Comparison of ENCODE assay signal across 9 cellular contexts in the genomic region with DNA sequence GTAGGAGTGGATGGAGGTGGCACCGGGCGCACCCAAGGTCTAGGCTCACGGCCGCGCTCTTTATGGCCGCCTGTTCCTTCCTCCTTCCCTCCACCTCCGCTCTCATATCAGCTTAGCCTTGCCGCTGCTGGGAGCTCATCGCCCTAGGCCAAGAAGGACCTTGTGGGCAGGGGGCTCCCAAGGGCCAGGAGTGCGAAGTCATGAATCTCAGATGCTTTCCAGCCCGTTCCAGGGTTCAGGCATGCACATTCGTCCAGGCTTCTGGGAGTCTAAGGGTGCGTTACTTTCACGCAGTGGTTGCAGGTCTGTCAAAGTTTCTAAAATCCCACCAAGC. TPM values are rescaled to one million over a fixed set of nuclear protein-coding genes. Genes with fewer than 3 reads are reported as not detected.
DNase-seq lines count a peak whose midpoint lies in the region; ATAC-seq and TF ChIP-seq lines count a peak whose summit lies in the region.
"Had no signal": no experiment of that assay in that cellular context is flagged by ENCODE, and none has a peak within 500 bp of the region (broad histone marks: within the 10 kb centered on the region; RNA-seq: fewer than 3 reads in every experiment).

No MANE protein-coding gene starts in this region.

- H3K4me3 Mint-ChIP-seq in CD4-positive, alpha-beta memory T cell: peak overlapping the region in 6 of 8 donors; percentile 50 to 79 (median 64)
- H3K4me3 Mint-ChIP-seq in T-helper 17 cell: peak overlapping the region; percentile 76

- TF ChIP-seq CTCF in fibroblast of villous mesenchyme (IDR thresholded peaks at IDR 0.05; ENCODE audit: insufficient read depth, low read depth, low read length): no peak
- no peak for TF ChIP-seq CTCF in retinal pigment epithelial cell (conservative IDR thresholded peaks at IDR 0.05; ENCODE audit: low read depth, low read length)

- H3K27ac Mint-ChIP-seq in CD4-positive, alpha-beta memory T cell: no peak overlapping the region
- H3K27ac Mint-ChIP-seq in T-helper 17 cell: no peak overlapping the region

- H3K9me3 Mint-ChIP-seq in CD4-positive, alpha-beta memory T cell: no peaks in the 10 kb centered on the region

- no peak overlapping the region for H3K27ac ChIP-seq in CD4-positive, alpha-beta memory T cell (ENCODE audit: low read depth, low read length)

- H3K36me3 ChIP-seq in CD4-positive, alpha-beta memory T cell (ENCODE audit: insufficient read depth, low read length): no peaks in the 10 kb centered on the region

- no peak for DNase-seq in CD4-positive, alpha-beta memory T cell
- DNase-seq in T-helper 17 cell: no peak
- DNase-seq in fibroblast of villous mesenchyme (ENCODE audit: low read depth): no peak
- no peak for DNase-seq in retinal pigment epithelial cell (ENCODE audit: low read depth)
- DNase-seq in NCI-H1092 treated with DMSO at 0.1 percent for 48 hours (lab: John Stamatoyannopoulos, UW): no peak
- DNase-seq in SW 1271 (lab: John Stamatoyannopoulos, UW): no peak
- no peak for DNase-seq in nucleus accumbens (lab: John Stamatoyannopoulos, UW)

- peaks cover 6 to 11% of the 10 kb centered on the region in 2 donors for H3K27me3 Mint-ChIP-seq in CD4-positive, alpha-beta memory T cell
- H3K27me3 Mint-ChIP-seq in T-helper 17 cell: peaks cover 23% of the 10 kb centered on the region

- intact Hi-C loops in CD4-positive, alpha-beta memory T cell (cut with micrococcal nuclease): no loop called here

- CTCF ChIA-PET in CD4-positive, alpha-beta memory T cell (lab: Charles Lee; ENCODE audit: partially characterized antibody): interaction anchor here (1.3 to 7.4 kb wide), 13 partner anchors 9 to 147 kb away, joined by 3 to 255 read pairs (median 8); partner anchors contain the start of genes C22orf23, GCAT and POLR2F

- ATAC-seq in T-helper 17 cell (no peak), HG02588 (IDR thresholded peaks at IDR 0.05; ENCODE audit: unreplicated experiment) (no peak)

- POLR2A ChIA-PET in CD4-positive, alpha-beta memory T cell (lab: Charles Lee; ENCODE audit: partially characterized antibody): interaction anchor here (1.0 to 2.8 kb wide), 4 partner anchors 24 to 143 kb away, joined by 3 to 13 read pairs (median 8); partner anchors contain the start of gene ANKRD54

- H3K27me3 ChIP-seq in CD4-positive, alpha-beta memory T cell (ENCODE audit: insufficient read depth, low read length): no peaks in the 10 kb centered on the region

- no peaks in the 10 kb centered on the region for H3K9me3 ChIP-seq in CD4-positive, alpha-beta memory T cell (ENCODE audit: control insufficient read depth in 1 of 2, low read length in 2 of 2)
- H3K9me3 ChIP-seq in T-helper 17 cell (ENCODE audit: control insufficient read depth, low read length, poor library complexity, severe bottlenecking): no peaks in the 10 kb centered on the region

- H3K4me3 ChIP-seq in CD4-positive, alpha-beta memory T cell (ENCODE audit: low read length in 2 of 2): peak overlapping the region in 1 of 2 donors; percentile 49
- H3K4me3 ChIP-seq in fibroblast of villous mesenchyme (ENCODE audit: low read depth, low read length) (peak overlapping the region; percentile 34), retinal pigment epithelial cell (ENCODE audit: low read length) (peak overlapping the region; percentile 26)

- peaks cover 19% of the 10 kb centered on the region for H3K4me1 ChIP-seq in CD4-positive, alpha-beta memory T cell (ENCODE audit: insufficient read depth, low read length)

- peaks cover 2 to 19% (median 11%) of the 10 kb centered on the region in 4 donors for H3K4me1 Mint-ChIP-seq in CD4-positive, alpha-beta memory T cell
- H3K4me1 Mint-ChIP-seq in T-helper 17 cell: peaks cover 7% of the 10 kb centered on the region

- no peaks in the 10 kb centered on the region for H3K36me3 Mint-ChIP-seq in CD4-positive, alpha-beta memory T cell
- no peaks in the 10 kb centered on the region for H3K36me3 Mint-ChIP-seq in T-helper 17 cell (ENCODE audit: low read depth)

RNA-seq across cellular contexts. Expression of gene GALR3, which starts 4.1 kb away (rescaled TPM):
- not detected for total RNA-seq in CD4-positive, alpha-beta memory T cell
- not detected for polyA plus RNA-seq in CD4-positive, alpha-beta memory T cell
- not detected for total RNA-seq in T-helper 17 cell
- under 0.01 TPM in 1 of 2 replicates, not detected in the other for total RNA-seq in fibroblast of villous mesenchyme
- total RNA-seq: pulmonary artery endothelial cell had no signal

RNA-seq across cellular contexts. Expression of gene GCAT, which starts 11.3 kb away (rescaled TPM):
- 1 to 10 TPM; 3.4 to 4.4 TPM for total RNA-seq in CD4-positive, alpha-beta memory T cell
- polyA plus RNA-seq in CD4-positive, alpha-beta memory T cell: 1 to 10 TPM; 2.9 to 6.8 TPM
- total RNA-seq in T-helper 17 cell: 1 to 10 TPM in 1 of 2 donors, under 1 TPM in 1; 0.78 to 2.6 TPM
- total RNA-seq in fibroblast of villous mesenchyme: 20.3 and 31.1 TPM in 2 replicates

RNA-seq across cellular contexts. Expression of gene ANKRD54, which starts 25.1 kb away (rescaled TPM):
- 10 to 100 TPM; 21.6 to 22.7 TPM for total RNA-seq in CD4-positive, alpha-beta memory T cell
- 10 to 100 TPM; 11.0 to 13.4 TPM for polyA plus RNA-seq in CD4-positive, alpha-beta memory T cell
- total RNA-seq in T-helper 17 cell (10 to 100 TPM; 21.3 to 24.4 TPM), fibroblast of villous mesenchyme (24.8 and 28.5 TPM in 2 replicates)

RNA-seq across cellular contexts. Expression of gene EIF3L, which starts 30.2 kb away (rescaled TPM):
- 100 to 1,000 TPM; 550 to 571 TPM for total RNA-seq in CD4-positive, alpha-beta memory T cell
- 100 to 1,000 TPM; 226 to 364 TPM for polyA plus RNA-seq in CD4-positive, alpha-beta memory T cell
- total RNA-seq in T-helper 17 cell (100 to 1,000 TPM; 517 to 546 TPM), fibroblast of villous mesenchyme (230 and 285 TPM in 2 replicates)
